20 cellular contexts compared by ENCODE assay signal in the genomic region with DNA sequence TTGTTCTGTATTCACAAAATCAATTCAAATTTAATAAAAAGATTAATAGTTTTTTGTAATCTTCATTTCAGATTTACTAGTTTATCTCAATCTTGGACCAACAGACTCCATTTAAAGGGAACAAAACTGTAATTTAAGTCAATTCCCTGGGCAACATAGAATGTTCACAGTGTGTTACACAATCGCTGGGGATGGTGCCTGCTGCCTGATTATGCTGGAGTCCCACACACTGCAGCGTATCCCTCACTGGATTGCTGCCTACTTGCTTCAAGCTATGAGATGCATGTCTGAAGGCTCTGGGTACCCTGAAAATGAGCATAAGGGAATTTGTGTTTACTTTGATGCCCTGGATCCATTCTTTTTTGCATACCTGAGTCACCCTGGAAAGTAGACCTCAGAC.
"Had no signal": no experiment of that assay in that cellular context is flagged by ENCODE, and none has a peak within 500 bp of the region (broad histone marks: within the 10 kb centered on the region; RNA-seq: fewer than 3 reads in every experiment).

No MANE protein-coding gene starts in this region.

- H3K9me3 ChIP-seq: esophagus squamous epithelium, heart left ventricle, left lung, ovary, stomach, transverse colon had no signal

- H3K36me3 ChIP-seq: esophagus squamous epithelium, heart left ventricle, left lung, ovary, stomach, transverse colon had no signal

- H3K4me3 Mint-ChIP-seq: brain, nephron, T-helper 17 cell had no signal

- H3K27me3 ChIP-seq: esophagus squamous epithelium, heart left ventricle, left lung, ovary, stomach, transverse colon had no signal

- H3K36me3 Mint-ChIP-seq: brain had no signal

- H3K9me3 Mint-ChIP-seq: activated T-helper 2 cell treated with anti-CD3 and anti-CD28 coated beads, Interferon-gamma antibody, Interleukin-2, Interleukin-4, amounts not matched to agents 10 μg/mL and 5 μg/mL and 100 μg/mL, durations not matched to agents 14 hours and 24 hours and 36 hours; nephron had no signal

- H3K27me3 Mint-ChIP-seq: T-helper 17 cell had no signal

- H3K4me3 ChIP-seq: esophagus squamous epithelium, heart left ventricle, left lung, ovary, skin epidermis, stomach, transverse colon had no signal

- ATAC-seq: left lung, SK-N-SH treated with all-trans-retinoic acid at 6 μM for 48 hours, T-helper 17 cell had no signal

- DNase-seq: activated CD4-positive, alpha-beta T cell treated with anti-CD3 and anti-CD28 coated beads, Interleukin-2, amount 50 U/mL, for 1 hour; activated CD4-positive, CD25-positive, alpha-beta regulatory T cell; activated naive CD4-positive, alpha-beta T cell treated with anti-CD3 and anti-CD28 coated beads, Interleukin-2, amount 50 U/mL, for 16 hours; cerebellar nuclear complex; dermis blood vessel endothelial cell; esophagus squamous epithelium; foreskin melanocyte; left lung; mesendoderm; ovary; stimulated activated CD4-positive, alpha-beta T cell treated with anti-CD3 and anti-CD28 coated beads, Interleukin-4, amount 100 ng/mL, for 4 hours; stomach; T-helper 17 cell; transverse colon had no signal

- H3K27ac Mint-ChIP-seq: activated T-helper 2 cell treated with anti-CD3 and anti-CD28 coated beads, Interferon-gamma antibody, Interleukin-2, Interleukin-4, amounts not matched to agents 10 μg/mL and 5 μg/mL and 100 μg/mL, durations not matched to agents 14 hours and 24 hours and 36 hours; nephron; T-helper 17 cell had no signal
